In the genomic region with DNA sequence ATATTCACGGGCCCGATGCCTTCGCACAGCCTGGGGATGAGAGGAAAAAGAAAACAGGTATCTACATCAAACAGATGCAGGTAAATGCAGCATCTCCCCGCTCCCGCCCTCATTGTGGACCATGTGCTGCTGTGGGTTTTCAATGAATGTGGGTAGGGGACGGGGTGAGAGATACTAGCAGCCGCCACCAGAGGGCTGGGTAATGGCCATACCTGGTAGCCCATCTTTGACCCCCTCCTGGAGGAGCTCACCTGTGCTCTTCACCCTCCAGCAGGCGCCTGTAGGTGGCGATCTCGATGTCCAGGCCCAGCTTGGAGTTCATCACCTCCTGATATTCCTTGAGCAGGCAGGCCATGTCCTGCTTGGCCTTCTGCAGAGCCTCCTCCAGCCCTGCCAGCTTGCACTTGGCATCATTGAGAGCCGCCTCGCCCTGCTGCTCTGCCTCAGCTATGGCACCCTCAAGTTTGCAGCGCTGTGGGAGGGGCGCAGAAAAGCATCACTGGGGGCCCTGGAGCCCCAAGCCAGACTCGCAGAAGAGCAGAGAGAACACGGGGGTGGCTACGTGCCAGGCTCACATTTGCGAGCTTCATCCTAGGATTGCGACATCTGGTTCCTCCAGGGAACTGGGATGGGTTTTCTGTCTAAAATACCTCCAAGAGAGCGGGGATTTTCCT, we compare ENCODE assay signal across 8 cellular contexts. TPM values are rescaled to one million over a fixed set of nuclear protein-coding genes. Genes with fewer than 3 reads are reported as not detected.
A peak's percentile ranks its signal among the peaks of the same experiment; 100 is the strongest.
DNase-seq lines count a peak whose midpoint lies in the region; ATAC-seq and TF ChIP-seq lines count a peak whose summit lies in the region.

No MANE protein-coding gene starts in this region.

- no peak overlapping the region for H3K27ac ChIP-seq in gastroesophageal sphincter
- H3K27ac ChIP-seq in aorta (ENCODE audit: low read depth in 1 of 2, low read length in 2 of 2), result no peak overlapping the region

- H3K4me1 ChIP-seq in gastroesophageal sphincter (peaks cover 0 to 9% (median 0%) of the 10 kb centered on the region in 3 donors), aorta (ENCODE audit: control insufficient read depth in 1 of 2, insufficient read depth in 2 of 2, low read length in 2 of 2) (no peaks in the 10 kb centered on the region)

- H3K27me3 ChIP-seq in gastroesophageal sphincter (peaks cover 31% of the 10 kb centered on the region), aorta (ENCODE audit: control insufficient read depth in 1 of 2, insufficient read depth in 2 of 2, low read length in 1 of 2) (no peaks in the 10 kb centered on the region)

- H3K9me3 ChIP-seq in gastroesophageal sphincter (no peaks in the 10 kb centered on the region), aorta (ENCODE audit: control insufficient read depth, low read length) (no peaks in the 10 kb centered on the region)

- 43 to 89% methylated on average over 7 to 8 of the region's 20 CpGs for WGBS in gastroesophageal sphincter (ENCODE audit: low coverage in 1 of 2), 2 donors
- 82 to 84% methylated on average over 20 of the region's 20 CpGs for WGBS in aorta, 2 donors

- DNase-seq in stimulated activated naive CD8-positive, alpha-beta T cell treated with anti-CD3 and anti-CD28 coated beads, Interleukin-15, Interleukin-2, amounts not matched to agents 100 U/mL and 50 U/mL, for 24 hours, result peak; percentile 9
- no peak for DNase-seq in stimulated activated naive CD8-positive, alpha-beta T cell treated with anti-CD3 and anti-CD28 coated beads, Interleukin-15, amount 100 ng/mL, for 72 hours
- DNase-seq in NCI-H748 treated with DMSO at 0.1 percent for 48 hours (lab: John Stamatoyannopoulos, UW) (peak; percentile 9), aorta (peak; percentile 27 to 70), putamen (ENCODE audit: low spot score) (no peak)
- no peak for DNase-seq in stimulated activated CD4-positive, alpha-beta T cell treated with anti-CD3 and anti-CD28 coated beads, Interleukin-4, amount 100 ng/mL, for 24 hours

- H3K4me3 Mint-ChIP-seq in stimulated activated naive CD8-positive, alpha-beta T cell treated with anti-CD3 and anti-CD28 coated beads, Interleukin-15, amount 100 ng/mL, for 72 hours, result no peak overlapping the region

- peaks cover 8% of the 10 kb centered on the region for H3K4me1 Mint-ChIP-seq in stimulated activated naive CD8-positive, alpha-beta T cell treated with anti-CD3 and anti-CD28 coated beads, Interleukin-15, amount 100 ng/mL, for 72 hours

- no peak overlapping the region for H3K27ac Mint-ChIP-seq in stimulated activated naive CD8-positive, alpha-beta T cell treated with anti-CD3 and anti-CD28 coated beads, Interleukin-15, amount 100 ng/mL, for 72 hours

- TF ChIP-seq POLR2A in gastroesophageal sphincter (IDR thresholded peaks at IDR 0.05), result no peak

- TF ChIP-seq CTCF in gastroesophageal sphincter (IDR thresholded peaks at IDR 0.05), result peak in 1 of 4 experiments; percentile 15

- intact Hi-C loops in aorta (cut with DNase I), result no loop called here

- no peak overlapping the region for H3K4me3 ChIP-seq in gastroesophageal sphincter
- no peak overlapping the region for H3K4me3 ChIP-seq in aorta (ENCODE audit: low read length in 2 of 2)

- H3K9me3 Mint-ChIP-seq in stimulated activated naive CD8-positive, alpha-beta T cell treated with anti-CD3 and anti-CD28 coated beads, Interleukin-15, amount 100 ng/mL, for 72 hours, result no peaks in the 10 kb centered on the region

- H3K27me3 Mint-ChIP-seq in stimulated activated naive CD8-positive, alpha-beta T cell treated with anti-CD3 and anti-CD28 coated beads, Interleukin-15, amount 100 ng/mL, for 72 hours, result no peaks in the 10 kb centered on the region

- no peak for ATAC-seq in stimulated activated naive CD8-positive, alpha-beta T cell treated with anti-CD3 and anti-CD28 coated beads, Interleukin-15, Interleukin-2, amounts not matched to agents 100 U/mL and 50 U/mL, for 24 hours
- no peak for ATAC-seq in stimulated activated naive CD8-positive, alpha-beta T cell treated with anti-CD3 and anti-CD28 coated beads, Interleukin-15, amount 100 ng/mL, for 72 hours
- ATAC-seq in gastroesophageal sphincter (peak; percentile 39), aorta (ENCODE audit: low FRiP score) (no peak)
- no peak for ATAC-seq in activated CD4-positive, CD25-positive, alpha-beta regulatory T cell treated with anti-CD3 and anti-CD28 coated beads, Interleukin-2, amount 50 U/mL, for 24 hours

- no peak for TF ChIP-seq EP300 in gastroesophageal sphincter (IDR thresholded peaks at IDR 0.05)

- H3K36me3 ChIP-seq in gastroesophageal sphincter, result no peaks in the 10 kb centered on the region
- no peaks in the 10 kb centered on the region for H3K36me3 ChIP-seq in aorta (ENCODE audit: control insufficient read depth in 1 of 2, insufficient read depth in 2 of 2, low read length in 1 of 2)

RNA-seq across cellular contexts. Expression of a gene that starts 10.2 kb away (rescaled TPM):
- total RNA-seq in gastroesophageal sphincter, result not detected
- total RNA-seq in aorta, result not detected
- not detected for polyA plus RNA-seq in aorta

RNA-seq across cellular contexts. Expression of a gene that starts 10.4 kb away (rescaled TPM):
- total RNA-seq in gastroesophageal sphincter (not detected), aorta (not detected)
- not detected for polyA plus RNA-seq in aorta

RNA-seq across cellular contexts. Expression of a gene that starts 28.6 kb away (rescaled TPM):
- not detected for total RNA-seq in gastroesophageal sphincter
- total RNA-seq in aorta, result not detected
- not detected for polyA plus RNA-seq in aorta

RNA-seq across cellular contexts. Expression of a gene that starts 38.3 kb away (rescaled TPM):
- total RNA-seq in gastroesophageal sphincter (not detected), aorta (not detected)
- polyA plus RNA-seq in aorta, result not detected

RNA-seq across cellular contexts. Expression of a gene that starts 56.0 kb away (rescaled TPM):
- total RNA-seq in gastroesophageal sphincter (10 to 100 TPM in 2 of 4 donors, 1 to 10 TPM in 1, under 1 TPM in 1; 0.54 to 60.8 (median 7.3) TPM), aorta (not detected)
- polyA plus RNA-seq in aorta, result under 1 TPM in 1 of 2 donors, not detected in 1; 0.18 TPM

Comparison
In these comparisons a context has a peak if more than half of its experiments do, and no peak if none do; other contexts are left out.
1. DNase-seq: peak in stimulated activated naive CD8-positive, alpha-beta T cell treated with anti-CD3 and anti-CD28 coated beads, Interleukin-15, Interleukin-2, amounts not matched to agents 100 U/mL and 50 U/mL, for 24 hours (single experiment), NCI-H748 treated with DMSO at 0.1 percent for 48 hours (single experiment) and aorta (2 of 2); none in stimulated activated naive CD8-positive, alpha-beta T cell treated with anti-CD3 and anti-CD28 coated beads, Interleukin-15, amount 100 ng/mL, for 72 hours (0 of 2), putamen (single experiment) and stimulated activated CD4-positive, alpha-beta T cell treated with anti-CD3 and anti-CD28 coated beads, Interleukin-4, amount 100 ng/mL, for 24 hours (single experiment).